ENCODE assay signal across 18 cellular contexts in genomic region chr4:7173821-7174220, GRCh38. TPM values are rescaled to one million over a fixed set of nuclear protein-coding genes. Genes with fewer than 3 reads are reported as not detected.
DNase-seq lines count a peak whose midpoint lies in the region; ATAC-seq, FAIRE-seq and TF ChIP-seq lines count a peak whose summit lies in the region.
"Had no signal": no experiment of that assay in that cellular context is flagged by ENCODE, and none has a peak within 500 bp of the region (broad histone marks: within the 10 kb centered on the region; RNA-seq: fewer than 3 reads in every experiment).

No MANE protein-coding gene starts in this region.

- H3K79me2 ChIP-seq in Karpas-422 (ENCODE audit: low read length) = no peaks in the 10 kb centered on the region
- H3K79me2 ChIP-seq in K562 (ENCODE audit: control insufficient read depth, insufficient read depth, low read length) = no peaks in the 10 kb centered on the region
- no peaks in the 10 kb centered on the region for H3K79me2 ChIP-seq in osteoblast (ENCODE audit: insufficient read depth, low read length)
- H3K79me2 ChIP-seq in PC-3 (ENCODE audit: low read length) = no peaks in the 10 kb centered on the region

- BruUV-seq in K562 (replicated peaks; lab: Mats Ljungman, UMichigan) (no TSS peak), PC-3 (replicated peaks; lab: Mats Ljungman, UMichigan) (no TSS peak)

- H3K9me3 ChIP-seq in Karpas-422 (ENCODE audit: low read length) (no peaks in the 10 kb centered on the region), K562 (replicated peaks; ENCODE audit: control insufficient read depth, insufficient read depth, low read depth, low read length) (no peaks in the 10 kb centered on the region), osteoblast (ENCODE audit: low read depth, low read length) (no peaks in the 10 kb centered on the region), suprapubic skin (no peaks in the 10 kb centered on the region), BE2C (no peaks in the 10 kb centered on the region), PC-3 (ENCODE audit: low read length) (no peaks in the 10 kb centered on the region)
- H3K9me3 ChIP-seq: HAP-1 had no signal

- no peak for ATAC-seq in K562
- ATAC-seq in PC-3 = no peak
- ATAC-seq: CD8-positive, alpha-beta T cell had no signal

- TF ChIP-seq CTCF in K562 (IDR thresholded peaks at IDR 0.05 in 2 of 3, conservative IDR thresholded peaks at IDR 0.05 in 1 of 3; ENCODE audit: insufficient read depth in 2 of 3, low read depth in 1 of 3, low read length in 3 of 3) = no peak
- TF ChIP-seq CTCF in osteoblast (IDR thresholded peaks at IDR 0.05; ENCODE audit: extremely low read depth, low read depth, low read length) = no peak
- no peak for TF ChIP-seq CTCF in suprapubic skin (IDR thresholded peaks at IDR 0.05)
- TF ChIP-seq CTCF in BE2C (IDR thresholded peaks at IDR 0.05; ENCODE audit: low read depth, low read length) = no peak
- no peak for TF ChIP-seq CTCF in PC-3 (conservative IDR thresholded peaks at IDR 0.05; ENCODE audit: low read depth, low read length)

- 0 out of 2 replicates have a peak overlapping the region, but pooled peaks have one; percentile 2 for H2AFZ ChIP-seq in Karpas-422 (ENCODE audit: low read length)
- no peak overlapping the region for H2AFZ ChIP-seq in K562 (ENCODE audit: low read depth, low read length)
- no peak overlapping the region for H2AFZ ChIP-seq in osteoblast (ENCODE audit: low read length)
- H2AFZ ChIP-seq in PC-3 (ENCODE audit: low read length) = no peak overlapping the region

- no peaks in the 10 kb centered on the region for H3K36me3 ChIP-seq in Karpas-422 (ENCODE audit: insufficient read depth, low read length)
- no peaks in the 10 kb centered on the region for H3K36me3 ChIP-seq in K562 (ENCODE audit: control insufficient read depth, insufficient read depth, low read length)
- H3K36me3 ChIP-seq in osteoblast (ENCODE audit: insufficient read depth, low read length) = no peaks in the 10 kb centered on the region
- H3K36me3 ChIP-seq in suprapubic skin = no peaks in the 10 kb centered on the region
- no peaks in the 10 kb centered on the region for H3K36me3 ChIP-seq in BE2C
- no peaks in the 10 kb centered on the region for H3K36me3 ChIP-seq in PC-3 (ENCODE audit: low read depth, low read length)
- H3K36me3 ChIP-seq: BLaER1, HAP-1 had no signal

- H3K4me2 ChIP-seq in Karpas-422 (ENCODE audit: low read depth, low read length, poor library complexity, severe bottlenecking) = peak overlapping the region; percentile 33
- H3K4me2 ChIP-seq in K562 (ENCODE audit: insufficient read depth, low read length) = no peak overlapping the region
- H3K4me2 ChIP-seq in osteoblast (ENCODE audit: insufficient read depth, low read length) = no peak overlapping the region
- no peak overlapping the region for H3K4me2 ChIP-seq in PC-3 (ENCODE audit: low read length)

- no peak for FAIRE-seq in K562 (lab: Jason Lieb, UNC)
- FAIRE-seq in GM19239 (lab: Jason Lieb, UNC) = no peak
- FAIRE-seq: A204.1, H1 had no signal

- H4K20me1 ChIP-seq in Karpas-422 (ENCODE audit: insufficient read depth, low read depth, low read length) = no peaks in the 10 kb centered on the region
- peaks cover 4% of the 10 kb centered on the region; the same call in 1 of the 2 replicates for H4K20me1 ChIP-seq in K562 (replicated peaks; ENCODE audit: control insufficient read depth, insufficient read depth, low read length)
- no peaks in the 10 kb centered on the region for H4K20me1 ChIP-seq in osteoblast (ENCODE audit: insufficient read depth, low read length)
- H4K20me1 ChIP-seq in PC-3 (ENCODE audit: low read length) = no peaks in the 10 kb centered on the region
- H4K20me1 ChIP-seq: BLaER1 had no signal

- CTCF ChIA-PET in K562 (lab: Yijun Ruan, JAX; ENCODE audit: low intra/inter-chr PET ratio) (no interaction called here), PC-3 (lab: Charles Lee) (no interaction called here)

- H3F3A ChIP-seq in PC-3 (ENCODE audit: low read length, unreplicated experiment) = no peaks in the 10 kb centered on the region

- WGBS in K562 (ENCODE audit: insufficient coverage, low coverage, missing lambda C conversion rate) = 8% methylated on average over 9 of the region's 9 CpGs
- 58% methylated on average over 9 of the region's 9 CpGs for WGBS in suprapubic skin

- no peak for TF ChIP-seq EP300 in K562 (IDR thresholded peaks at IDR 0.05; ENCODE audit: low read length)
- TF ChIP-seq EP300 in suprapubic skin (IDR thresholded peaks at IDR 0.05) = no peak

- peak overlapping the region; percentile 95 for H3K27ac ChIP-seq in Karpas-422 (ENCODE audit: low read length)
- no peak overlapping the region for H3K27ac ChIP-seq in K562 (ENCODE audit: extremely low read depth, low read depth, low read length)
- H3K27ac ChIP-seq in osteoblast (ENCODE audit: low read depth, low read length) = no peak overlapping the region
- H3K27ac ChIP-seq in suprapubic skin = no peak overlapping the region
- H3K27ac ChIP-seq in PC-3 (ENCODE audit: low read length) = no peak overlapping the region
- H3K27ac ChIP-seq: BLaER1 had no signal

- H3K9me1 ChIP-seq in K562 (ENCODE audit: control insufficient read depth, insufficient read depth, low read length) = no peaks in the 10 kb centered on the region

- H3K9ac ChIP-seq in Karpas-422 (ENCODE audit: low read length) (peak overlapping the region; percentile 2; the same call in 1 of the 2 replicates), K562 (ENCODE audit: insufficient read depth in 1 of 2, low read depth in 2 of 2, low read length in 2 of 2) (no peak overlapping the region), PC-3 (ENCODE audit: low read length) (no peak overlapping the region)
- H3K9ac ChIP-seq: BLaER1 had no signal

- POLR2A ChIA-PET in K562 (lab: Yijun Ruan, JAX) = no interaction called here
- POLR2A ChIA-PET in PC-3 (lab: Charles Lee; ENCODE audit: unreplicated experiment) = no interaction called here

- H3K4me3 ChIP-seq in Karpas-422 (ENCODE audit: low read length) (no peak overlapping the region), K562 (no peak overlapping the region), osteoblast (ENCODE audit: insufficient read depth, low read length) (no peak overlapping the region), suprapubic skin (no peak overlapping the region), BE2C (ENCODE audit: low read depth, low read length) (no peak overlapping the region), PC-3 (ENCODE audit: low read length) (no peak overlapping the region)
- H3K4me3 ChIP-seq: BLaER1, HAP-1 had no signal

- DNase-seq in Karpas-422 (peak; percentile 94), K562 (ENCODE audit: extremely low read depth in 1 of 4, low spot score in 3 of 4) (no peak), osteoblast (ENCODE audit: insufficient read length, low spot score, missing footprints) (peak; percentile 2), suprapubic skin (ENCODE audit: low spot score in 2 of 2) (peak; percentile 25 to 29), BE2C (no peak), NCI-H526 (lab: John Stamatoyannopoulos, UW) (no peak), PC-3 (no peak), GM19239 (ENCODE audit: insufficient read length, low spot score) (no peak)
- DNase-seq: AML-193; Calu3; CD8-positive, alpha-beta T cell; DMS79 treated with DMSO at 0.1 percent for 48 hours; GF-D8 had no signal

- TF ChIP-seq RAD21 in K562 (CRISPR knock-in tag; conservative IDR thresholded peaks at IDR 0.05 in 1 of 2, IDR thresholded peaks at IDR 0.05 in 1 of 2) = no peak

- in situ Hi-C loops in K562 (cut with MboI) = no loop called here

- H3K27me3 ChIP-seq in Karpas-422 (ENCODE audit: low read length) = no peaks in the 10 kb centered on the region
- peaks cover 29 to 41% of the 10 kb centered on the region in 2 experiments; a peak in 4 of 5 replicates for H3K27me3 ChIP-seq in K562 (ENCODE audit: control insufficient read depth in 2 of 2, insufficient read depth in 2 of 2, low read length in 2 of 2)
- peaks cover 4% of the 10 kb centered on the region for H3K27me3 ChIP-seq in osteoblast (ENCODE audit: insufficient read depth, low read length)
- no peaks in the 10 kb centered on the region for H3K27me3 ChIP-seq in suprapubic skin
- no peaks in the 10 kb centered on the region for H3K27me3 ChIP-seq in BE2C
- no peaks in the 10 kb centered on the region for H3K27me3 ChIP-seq in PC-3 (ENCODE audit: low read length)
- H3K27me3 ChIP-seq: BLaER1 had no signal

- H3K4me1 ChIP-seq in Karpas-422 (ENCODE audit: low read length) (peaks cover 77% of the 10 kb centered on the region), K562 (replicated peaks in 1 of 2; ENCODE audit: control insufficient read depth in 2 of 2, insufficient read depth in 2 of 2, low read length in 2 of 2) (no peaks in the 10 kb centered on the region), osteoblast (ENCODE audit: insufficient read depth, low read length) (peaks cover 3% of the 10 kb centered on the region), suprapubic skin (no peaks in the 10 kb centered on the region), BE2C (no peaks in the 10 kb centered on the region), PC-3 (ENCODE audit: insufficient read depth, low read length) (no peaks in the 10 kb centered on the region)
- H3K4me1 ChIP-seq: HAP-1 had no signal

- intact Hi-C loops in K562 (cut with micrococcal nuclease) (no loop called here), PC-3 (cut with micrococcal nuclease) (no loop called here)

- H3K9me2 ChIP-seq in Karpas-422 (replicated peaks; ENCODE audit: insufficient read depth, low read length) (no peaks in the 10 kb centered on the region), PC-3 (replicated peaks; ENCODE audit: low read length) (no peaks in the 10 kb centered on the region)

- TF ChIP-seq POLR2A in K562 (conservative IDR thresholded peaks at IDR 0.05) (no peak), suprapubic skin (IDR thresholded peaks at IDR 0.05) (no peak)

RNA-seq across cellular contexts. Expression of gene SORCS2, which starts 18.5 kb away (rescaled TPM):
- not detected in 2 replicates for total RNA-seq in Karpas-422 (2014; rRNA removed; shearing (Covaris generic); ENCODE audit: low replicate concordance)
- total RNA-seq in K562 (2011; cell fraction: chromatin; rRNA removed; ENCODE audit: low replicate concordance) = not detected in 2 replicates
- total RNA-seq in K562 (2011; cell fraction: nucleolus; rRNA removed) = not detected in 2 replicates
- total RNA-seq in K562 (2011; cell fraction: nucleoplasm; rRNA removed) = not detected in 2 replicates
- not detected in 2 replicates for total RNA-seq in K562 (2014; rRNA removed)
- total RNA-seq in K562 (2014; rRNA removed; fragmentation: Illumina TruSeq; extraction: Trizol) = not detected in 2 replicates
- not detected in 2 replicates for total RNA-seq in K562 (2015; rRNA removed; fragmentation: Illumina TruSeq; extraction: Trizol)
- total RNA-seq in K562 (2021) = 0.04 TPM in 1 of 2 replicates, not detected in the other
- not detected in 2 replicates for polyA plus RNA-seq in K562 (2011; rRNA removed)
- polyA plus RNA-seq in K562 (2011; cell fraction: cytosol; rRNA removed) = 0.03 TPM in 1 of 2 replicates, not detected in the other
- polyA plus RNA-seq in K562 (2011; cell fraction: nucleus; rRNA removed) = 0.18 TPM in 1 of 2 replicates, not detected in the other
- 0.11 TPM in 1 of 2 replicates, not detected in the other for polyA plus RNA-seq in K562 (2012)
- polyA plus RNA-seq in K562 (2014; fragmentation: Illumina TruSeq; extraction: Trizol) = not detected in 2 replicates
- polyA plus RNA-seq in K562 (2014; fragmentation: Nextera tagmentation; extraction: Ambion mirVana) = not detected
- not detected in 2 replicates for polyA plus RNA-seq in K562 (2014; rRNA removed)
- not detected in 2 replicates for polyA minus RNA-seq in K562 (2011; rRNA and poly(A)+ RNA removed)
- polyA minus RNA-seq in K562 (2011; cell fraction: cytosol; rRNA and poly(A)+ RNA removed) = not detected in 2 replicates
- polyA minus RNA-seq in K562 (2011; cell fraction: nucleus; rRNA and poly(A)+ RNA removed) = not detected in 2 replicates
- total RNA-seq in osteoblast = 9.0 and 11.5 TPM in 2 replicates
- 1 to 10 TPM in 3 of 4 donors, under 1 TPM in 1; 0.94 to 4.6 (median 1.3) TPM for total RNA-seq in suprapubic skin
- polyA plus RNA-seq in BE2C (2012; ENCODE audit: insufficient read depth, insufficient read length, low read depth) = 0.09 TPM
- 4.1 and 6.6 TPM in 2 replicates for total RNA-seq in PC-3 (2014; rRNA removed)
- total RNA-seq: Calu3; CD8-positive, alpha-beta T cell; HT-29 had no signal

Comparison
In these comparisons a context has a peak if more than half of its experiments do, and no peak if none do; other contexts are left out.
1. DNase-seq: peak in Karpas-422 (single experiment), osteoblast (single experiment) and suprapubic skin (2 of 2); none in K562 (0 of 4), BE2C (single experiment), NCI-H526 (0 of 2), PC-3 (single experiment) and GM19239 (single experiment).